ENCODE assay signal across 33 cellular contexts in genomic region chr1:93436496-93436895, GRCh38.
"Had no signal": no experiment of that assay in that cellular context is flagged by ENCODE, and none has a peak within 500 bp of the region (broad histone marks: within the 10 kb centered on the region; RNA-seq: fewer than 3 reads in every experiment).

No MANE protein-coding gene starts in this region.

- DNase-seq: Karpas-422, Kasumi-1, KG1, MG63, MM.1S, NCI-H1048, NCI-H1092, NCI-H1092 treated with DMSO at 0.1 percent for 48 hours, NCI-H1105, NCI-H1105 treated with DMSO at 0.1 percent for 48 hours, NCI-H1417, NCI-H1417 treated with DMSO at 0.1 percent for 48 hours, NCI-H1436, NCI-H1436 treated with DMSO at 0.1 percent for 48 hours, NCI-H146, NCI-H1694, NCI-H1694 treated with DMSO at 0.1 percent for 48 hours, NCI-H187, NCI-H187 treated with DMSO at 0.1 percent for 48 hours, NCI-H1930, NCI-H2029, NCI-H2029 treated with DMSO at 0.1 percent for 48 hours, NCI-H2081, NCI-H2081 treated with DMSO at 0.1 percent for 48 hours, NCI-H2107, NCI-H2171, NCI-H2171 treated with DMSO at 0.1 percent for 48 hours, NCI-H2227 treated with DMSO at 0.1 percent for 48 hours, NCI-H226, NCI-H345, NCI-H446, NCI-H446 treated with DMSO at 0.1 percent for 48 hours had no signal

- H3K4me3 ChIP-seq: MG63 had no signal

- H3K36me3 ChIP-seq: MG63 had no signal

- H3K9me3 ChIP-seq: MG63 had no signal

- H3K27ac ChIP-seq: KMS-11 had no signal

- H3K9ac ChIP-seq: KMS-11 had no signal
